ENCODE assay signal across 11 cellular contexts in genomic region chr10:101901340-101901739, GRCh38. TPM values are rescaled to one million over a fixed set of nuclear protein-coding genes. Genes with fewer than 3 reads are reported as not detected.
DNase-seq lines count a peak whose midpoint lies in the region; ATAC-seq and TF ChIP-seq lines count a peak whose summit lies in the region.
"Had no signal": no experiment of that assay in that cellular context is flagged by ENCODE, and none has a peak within 500 bp of the region (broad histone marks: within the 10 kb centered on the region; RNA-seq: fewer than 3 reads in every experiment).

No MANE protein-coding gene starts in this region.

- no peak for TF ChIP-seq CTCF in smooth muscle cell (IDR thresholded peaks at IDR 0.05; ENCODE audit: borderline replicate concordance, insufficient read depth, poor library complexity, severe bottlenecking)

- no peak overlapping the region for H3K4me3 Mint-ChIP-seq in naive thymus-derived CD4-positive, alpha-beta T cell

- no peaks in the 10 kb centered on the region for H3K9me3 ChIP-seq in naive thymus-derived CD4-positive, alpha-beta T cell (ENCODE audit: control insufficient read depth in 2 of 3, low read length in 3 of 3)
- H3K9me3 ChIP-seq in smooth muscle cell (replicated peaks; ENCODE audit: low read depth) = no peaks in the 10 kb centered on the region

- no peak overlapping the region for H3K4me3 ChIP-seq in naive thymus-derived CD4-positive, alpha-beta T cell (ENCODE audit: low read length)
- no peak overlapping the region for H3K4me3 ChIP-seq in smooth muscle cell
- H3K4me3 ChIP-seq: SK-N-MC had no signal

- peaks cover 0 to 10% (median 0%) of the 10 kb centered on the region in 3 experiments for H3K36me3 ChIP-seq in naive thymus-derived CD4-positive, alpha-beta T cell (ENCODE audit: control insufficient read depth in 2 of 3, insufficient read depth in 3 of 3, low read length in 3 of 3)
- H3K36me3 ChIP-seq in smooth muscle cell (ENCODE audit: low read depth) = no peaks in the 10 kb centered on the region

- peak; percentile 30 for TF ChIP-seq POLR2A in GM19193 (IDR thresholded peaks at IDR 0.05; ENCODE audit: extremely low read depth, insufficient read depth, insufficient read length)

- H2AFZ ChIP-seq in smooth muscle cell (ENCODE audit: low read depth) = no peak overlapping the region

- POLR2A ChIA-PET in naive thymus-derived CD4-positive, alpha-beta T cell (lab: Charles Lee) = interaction anchor here (0.8 kb wide), 1 partner anchor 17 kb away, joined by 4 read pairs; no protein-coding TSS in a partner anchor

- DNase-seq in D341Med (ENCODE audit: low spot score) (peak; percentile 20), NCI-H345 treated with DMSO at 0.1 percent for 48 hours (lab: John Stamatoyannopoulos, UW; ENCODE audit: unreplicated experiment) (peak; percentile 63), smooth muscle cell (lab: John Stamatoyannopoulos, UW; ENCODE audit: unreplicated experiment) (no peak), NCI-H748 treated with DMSO at 0.1 percent for 48 hours (lab: John Stamatoyannopoulos, UW) (no peak), NCI-H2196 (lab: John Stamatoyannopoulos, UW; ENCODE audit: unreplicated experiment) (no peak)
- DNase-seq in naive thymus-derived CD4-positive, alpha-beta T cell = no peak
- DNase-seq: activated naive CD4-positive, alpha-beta T cell treated with anti-CD3 and anti-CD28 coated beads, Interleukin-2, amount 50 U/mL, for 16 hours had no signal

- peaks cover 32% of the 10 kb centered on the region for H4K20me1 ChIP-seq in smooth muscle cell (ENCODE audit: low read depth)

- no peak overlapping the region for H3K9ac ChIP-seq in smooth muscle cell (ENCODE audit: low read depth)

- CTCF ChIA-PET in naive thymus-derived CD4-positive, alpha-beta T cell (lab: Charles Lee) = no interaction called here

- H3K27ac ChIP-seq in naive thymus-derived CD4-positive, alpha-beta T cell (ENCODE audit: low read depth, low read length) = no peak overlapping the region
- no peak overlapping the region for H3K27ac ChIP-seq in smooth muscle cell (ENCODE audit: low read depth)
- H3K27ac ChIP-seq: C4-2B, SK-N-MC had no signal

- H3K36me3 Mint-ChIP-seq in naive thymus-derived CD4-positive, alpha-beta T cell = peaks cover 0 to 13% (median 8%) of the 10 kb centered on the region in 5 donors

- H3K79me2 ChIP-seq in smooth muscle cell (ENCODE audit: low read depth) = no peaks in the 10 kb centered on the region

- ATAC-seq in HG02885 (IDR thresholded peaks at IDR 0.05; ENCODE audit: poor library complexity, unreplicated experiment) = peak; percentile 66
- no peak for ATAC-seq in naive thymus-derived CD4-positive, alpha-beta T cell

- intact Hi-C loops in naive thymus-derived CD4-positive, alpha-beta T cell (cut with micrococcal nuclease) = no loop called here

- no peaks in the 10 kb centered on the region for H3K27me3 ChIP-seq in naive thymus-derived CD4-positive, alpha-beta T cell (ENCODE audit: control insufficient read depth in 2 of 2, insufficient read depth in 2 of 2, low read length in 2 of 2)
- H3K27me3 ChIP-seq in smooth muscle cell (ENCODE audit: low read depth) = no peaks in the 10 kb centered on the region

- peaks cover 3 to 20% (median 7%) of the 10 kb centered on the region in 7 donors for H3K4me1 Mint-ChIP-seq in naive thymus-derived CD4-positive, alpha-beta T cell

- 96% methylated on average over 6 of the region's 6 CpGs for WGBS in smooth muscle cell (ENCODE audit: low lambda C conversion rate)

- H3K4me2 ChIP-seq in smooth muscle cell = no peak overlapping the region

- peaks cover 0 to 1% (median 0%) of the 10 kb centered on the region in 11 donors for H3K9me3 Mint-ChIP-seq in naive thymus-derived CD4-positive, alpha-beta T cell

- H3F3A ChIP-seq in smooth muscle cell (ENCODE audit: low read depth) = no peaks in the 10 kb centered on the region

- no peak overlapping the region for H3K27ac Mint-ChIP-seq in naive thymus-derived CD4-positive, alpha-beta T cell

- no peaks in the 10 kb centered on the region for H3K27me3 Mint-ChIP-seq in naive thymus-derived CD4-positive, alpha-beta T cell

- no peaks in the 10 kb centered on the region for H3K4me1 ChIP-seq in naive thymus-derived CD4-positive, alpha-beta T cell (ENCODE audit: control insufficient read depth in 2 of 2, insufficient read depth in 2 of 2, low read length in 2 of 2)
- peaks cover 43% of the 10 kb centered on the region for H3K4me1 ChIP-seq in smooth muscle cell (ENCODE audit: low read depth)

RNA-seq across cellular contexts. Expression of gene KCNIP2, which starts 57.7 kb away (rescaled TPM):
- total RNA-seq in naive thymus-derived CD4-positive, alpha-beta T cell = 1 to 10 TPM; 1.9 to 6.3 (median 2.6) TPM
- under 1 TPM in 1 of 2 donors, not detected in 1; 0.27 TPM for polyA plus RNA-seq in naive thymus-derived CD4-positive, alpha-beta T cell
- 1.3 and 3.9 TPM in 2 replicates for total RNA-seq in smooth muscle cell
- polyA plus RNA-seq in smooth muscle cell = 0.70 and 0.87 TPM in 2 replicates

Comparison
In these comparisons a context has a peak if more than half of its experiments do, and no peak if none do; other contexts are left out.
1. DNase-seq: peak in D341Med (single experiment) and NCI-H345 treated with DMSO at 0.1 percent for 48 hours (single experiment); none in naive thymus-derived CD4-positive, alpha-beta T cell (0 of 9), smooth muscle cell (single experiment), NCI-H748 treated with DMSO at 0.1 percent for 48 hours (single experiment) and NCI-H2196 (single experiment).